In genomic region chr2:68909793-68910674, GRCh38 we compare ENCODE assay signal across 9 cellular contexts. TPM values are rescaled to one million over a fixed set of nuclear protein-coding genes. Genes with fewer than 3 reads are reported as not detected.
DNase-seq lines count a peak whose midpoint lies in the region; ATAC-seq, FAIRE-seq and TF ChIP-seq lines count a peak whose summit lies in the region.
"Had no signal": no experiment of that assay in that cellular context is flagged by ENCODE, and none has a peak within 500 bp of the region (broad histone marks: within the 10 kb centered on the region; RNA-seq: fewer than 3 reads in every experiment).

No MANE protein-coding gene starts in this region.

- H3K9ac ChIP-seq in HCT116 (ENCODE audit: low read length): no peak overlapping the region
- no peak overlapping the region for H3K9ac ChIP-seq in astrocyte (ENCODE audit: low read length)

- no peaks in the 10 kb centered on the region for H3K36me3 Mint-ChIP-seq in astrocyte (ENCODE audit: low read depth, unreplicated experiment)

- H3K4me1 ChIP-seq in HCT116 (ENCODE audit: control insufficient read depth in 1 of 2, insufficient read depth in 2 of 2, low read length in 2 of 2) (peaks cover 20 to 23% of the 10 kb centered on the region in 2 experiments), astrocyte (ENCODE audit: insufficient read depth, low read length) (peaks cover 12% of the 10 kb centered on the region)

- no peaks in the 10 kb centered on the region for H3K9me2 ChIP-seq in HCT116 (ENCODE audit: insufficient read depth)

- H3K4me3 ChIP-seq in HCT116 (replicated peaks in 1 of 2; ENCODE audit: low read depth in 1 of 2, low read length in 2 of 2) (no peak overlapping the region), astrocyte (ENCODE audit: insufficient read depth, low read depth, low read length) (no peak overlapping the region)

- BruUV-seq in HCT116 (replicated peaks; lab: Mats Ljungman, UMichigan): no TSS peak

- RAD21 ChIA-PET in HCT116 (lab: Charles Lee; ENCODE audit: low non-redundant PET in 1 of 2, low total read pairs in 2 of 2, uncharacterized antibody in 2 of 2, unreplicated experiment in 2 of 2): no interaction called here

- peak; percentile 82 to 87 (median 83) for TF ChIP-seq CTCF in HCT116 (IDR thresholded peaks at IDR 0.05 in 2 of 3, conservative IDR thresholded peaks at IDR 0.05 in 1 of 3; ENCODE audit: borderline replicate concordance in 1 of 3, insufficient read depth in 1 of 3, low read depth in 2 of 3, low read length in 2 of 3)
- peak; percentile 87 for TF ChIP-seq CTCF in astrocyte (IDR thresholded peaks at IDR 0.05; ENCODE audit: insufficient read depth, low read depth, low read length)

- TF ChIP-seq POLR2A in HCT116 (IDR thresholded peaks at IDR 0.05; ENCODE audit: borderline replicate concordance, extremely low read depth, insufficient read depth, insufficient read length): no peak

- CTCF ChIA-PET in HCT116 (lab: Charles Lee): interaction anchor here (0.7 to 1.7 kb wide), 5 partner anchors 15 to 315 kb away, joined by 3 to 7 read pairs (median 3); no protein-coding TSS in a partner anchor

- H4K20me1 ChIP-seq in HCT116 (ENCODE audit: insufficient read depth): no peaks in the 10 kb centered on the region
- no peaks in the 10 kb centered on the region for H4K20me1 ChIP-seq in astrocyte (ENCODE audit: insufficient read depth, low read length)

- H3K27me3 Mint-ChIP-seq in astrocyte (ENCODE audit: low read depth, unreplicated experiment): no peaks in the 10 kb centered on the region

- H3K4me2 ChIP-seq in HCT116 (ENCODE audit: low read length) (no peak overlapping the region), astrocyte (ENCODE audit: low read length) (no peak overlapping the region)

- no peaks in the 10 kb centered on the region for H3K9me3 Mint-ChIP-seq in astrocyte (ENCODE audit: unreplicated experiment)

- DNase-seq in DMS153 (lab: John Stamatoyannopoulos, UW) (peak; percentile 57), HCT116 (ENCODE audit: low read depth, low spot score) (peak; percentile 73), NCI-H1694 (lab: John Stamatoyannopoulos, UW) (peak; percentile 75), T-helper 22 cell (ENCODE audit: low read depth) (peak; percentile 24), astrocyte (ENCODE audit: low read depth) (peak; percentile 49), iPS-NIHi11 (ENCODE audit: low spot score) (peak; percentile 57)
- peak; percentile 48 to 69 (median 57) for DNase-seq in stimulated activated CD4-positive, alpha-beta T cell treated with anti-CD3 and anti-CD28 coated beads, Interleukin-1b, Interleukin-23, amount 100 ng/mL, for 24 hours (ENCODE audit: low read depth in 4 of 4, low spot score in 1 of 4)

- peaks cover 10% of the 10 kb centered on the region for H3K4me1 Mint-ChIP-seq in astrocyte (ENCODE audit: low read depth, unreplicated experiment)

- TF ChIP-seq RAD21 in HCT116 (IDR thresholded peaks at IDR 0.05; ENCODE audit: low read depth): peak; percentile 85

- ATAC-seq in HCT116 (peak; percentile 57), GM18519 (IDR thresholded peaks at IDR 0.05; ENCODE audit: low FRiP score, unreplicated experiment) (no peak)

- no peak overlapping the region for H3K27ac ChIP-seq in HCT116 (ENCODE audit: low read depth, low read length)
- no peak overlapping the region for H3K27ac ChIP-seq in astrocyte (ENCODE audit: low read depth, low read length)
- H3K27ac ChIP-seq: epithelial cell of prostate had no signal

- H2AFZ ChIP-seq in HCT116 (ENCODE audit: low read depth, low read length, poor library complexity, severe bottlenecking): peak overlapping the region; percentile 44
- no peak overlapping the region for H2AFZ ChIP-seq in astrocyte (ENCODE audit: low read depth, low read length)

- no peak overlapping the region for H3K27ac Mint-ChIP-seq in astrocyte (ENCODE audit: unreplicated experiment)

- no peaks in the 10 kb centered on the region for H3K79me2 ChIP-seq in HCT116 (ENCODE audit: insufficient read depth, low read length)
- H3K79me2 ChIP-seq in astrocyte (ENCODE audit: insufficient read depth, low read length): no peaks in the 10 kb centered on the region

- H3K9me3 ChIP-seq in HCT116 (ENCODE audit: control insufficient read depth in 1 of 2, insufficient read depth in 1 of 2, low read depth in 1 of 2, low read length in 2 of 2) (no peaks in the 10 kb centered on the region), astrocyte (ENCODE audit: insufficient read depth, low read depth, low read length) (no peaks in the 10 kb centered on the region)

- no peaks in the 10 kb centered on the region for H3K36me3 ChIP-seq in HCT116 (ENCODE audit: control insufficient read depth in 1 of 2, insufficient read depth in 2 of 2, low read length in 2 of 2)
- H3K36me3 ChIP-seq in astrocyte (ENCODE audit: insufficient read depth, low read length): no peaks in the 10 kb centered on the region

- no peak for FAIRE-seq in astrocyte (lab: Jason Lieb, UNC)

- POLR2A ChIA-PET in HCT116 (lab: Charles Lee): no interaction called here

- intact Hi-C loops in HCT116 (cut with micrococcal nuclease): loop anchor here (5.0 kb wide), 3 partner anchors 73 to 443 kb away; partner anchors contain the start of genes APLF and FBXO48

- H3K27me3 ChIP-seq in HCT116 (ENCODE audit: insufficient read depth, low read length) (no peaks in the 10 kb centered on the region), astrocyte (ENCODE audit: insufficient read depth, low read length) (no peaks in the 10 kb centered on the region)

- no peak overlapping the region for H3K4me3 Mint-ChIP-seq in astrocyte (ENCODE audit: unreplicated experiment)

TF ChIP-seq in HCT116, 20 proteins besides CTCF, POLR2A, EP300 and RAD21:
- TF ChIP-seq ATF3 (IDR thresholded peaks at IDR 0.05) (no peak), CBX3 (IDR thresholded peaks at IDR 0.05; ENCODE audit: low read depth) (peak; percentile 15; the same call in 1 of the 2 replicates)

RNA-seq across cellular contexts. Expression of gene BMP10, which starts 38.8 kb away (rescaled TPM):
- total RNA-seq in HCT116 (2021; ENCODE audit: unreplicated experiment) (not detected), astrocyte (not detected in 2 replicates)
- polyA plus RNA-seq in HCT116 (2012): not detected in 2 replicates

RNA-seq across cellular contexts. Expression of gene GKN2, which starts 42.7 kb away (rescaled TPM):
- total RNA-seq in HCT116 (2021; ENCODE audit: unreplicated experiment) (not detected), astrocyte (not detected in 2 replicates)
- not detected in 2 replicates for polyA plus RNA-seq in HCT116 (2012)

Comparison
In these comparisons a context has a peak if more than half of its experiments do, and no peak if none do; other contexts are left out.
1. DNase-seq: peak in every context shown above with its lines; median percentile 75 in NCI-H1694; 73 in HCT116; 57 in DMS153; 57 in iPS-NIHi11; 57 in stimulated activated CD4-positive, alpha-beta T cell treated with anti-CD3 and anti-CD28 coated beads, Interleukin-1b, Interleukin-23, amount 100 ng/mL, for 24 hours; 49 in astrocyte; 24 in T-helper 22 cell.